ENCODE assay signal across 17 cellular contexts in the genomic region with DNA sequence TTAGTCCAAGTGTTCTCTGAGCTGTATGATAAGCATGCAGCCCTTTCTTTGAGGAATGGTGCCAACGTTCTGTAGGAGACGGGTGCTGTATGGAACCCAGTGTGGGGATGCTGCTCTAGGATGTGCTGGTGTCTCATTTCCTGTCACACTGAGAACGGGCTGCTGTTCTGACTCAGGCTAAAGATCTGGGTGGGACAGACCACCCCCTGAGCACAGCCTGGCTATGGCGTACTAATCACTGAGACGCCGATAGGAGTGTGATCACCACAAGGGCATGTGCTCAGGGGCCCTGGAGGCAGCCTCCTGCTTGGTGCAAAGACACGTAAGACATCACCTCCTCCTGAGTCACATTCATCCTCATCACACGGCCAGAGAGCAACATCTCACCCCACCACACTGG.
DNase-seq lines count a peak whose midpoint lies in the region; ATAC-seq lines count a peak whose summit lies in the region.
"Had no signal": no experiment of that assay in that cellular context is flagged by ENCODE, and none has a peak within 500 bp of the region (broad histone marks: within the 10 kb centered on the region; RNA-seq: fewer than 3 reads in every experiment).

No MANE protein-coding gene starts in this region.

- no peaks in the 10 kb centered on the region for H3K79me1 ChIP-seq in neuronal stem cell (ENCODE audit: low read depth, low read length)

- no peak overlapping the region for H3K4ac ChIP-seq in neuronal stem cell (ENCODE audit: low read length)

- H2BK12ac ChIP-seq in neuronal stem cell (ENCODE audit: low read length) = no peak overlapping the region

- H3K23ac ChIP-seq in neuronal stem cell (ENCODE audit: low read depth, low read length, poor library complexity) = no peak overlapping the region

- no peak overlapping the region for H3K4me2 ChIP-seq in neuronal stem cell (ENCODE audit: insufficient read depth, low read length, poor library complexity, severe bottlenecking)
- H3K4me2 ChIP-seq: A549; BLaER1 treated with 17β-estradiol and CSF1 and Interleukin-3, amounts not matched to agents 10 nM and 100 nM had no signal

- H3K36me3 ChIP-seq in neuronal stem cell (replicated peaks in 1 of 2; ENCODE audit: control insufficient read depth in 2 of 2, insufficient read depth in 2 of 2, low read length in 2 of 2) = no peaks in the 10 kb centered on the region
- H3K36me3 ChIP-seq: BLaER1 treated with 17β-estradiol and CSF1 and Interleukin-3, amounts not matched to agents 10 nM and 100 nM had no signal

- no peak overlapping the region for H3K9ac ChIP-seq in neuronal stem cell (ENCODE audit: low read depth, low read length, poor library complexity)
- H3K9ac ChIP-seq: BLaER1 treated with 17β-estradiol and CSF1 and Interleukin-3, amounts not matched to agents 10 nM and 100 nM had no signal

- ATAC-seq in GM21526 (IDR thresholded peaks at IDR 0.05; ENCODE audit: low FRiP score, unreplicated experiment) (no peak), HG02623 (IDR thresholded peaks at IDR 0.05; ENCODE audit: unreplicated experiment) (no peak)
- ATAC-seq: A549; CD8-positive, alpha-beta T cell; GM12878 had no signal

- H3K14ac ChIP-seq in neuronal stem cell (ENCODE audit: low read length) = no peak overlapping the region

- no peaks in the 10 kb centered on the region for H3K27me3 ChIP-seq in neuronal stem cell (ENCODE audit: control insufficient read depth in 3 of 3, insufficient read depth in 3 of 3, low read depth in 1 of 3, low read length in 3 of 3)
- H3K27me3 ChIP-seq: BLaER1 treated with 17β-estradiol and CSF1 and Interleukin-3, amounts not matched to agents 10 nM and 100 nM had no signal

- H3K27ac ChIP-seq in neuronal stem cell (replicated peaks; ENCODE audit: low read length) = no peak overlapping the region
- H3K27ac ChIP-seq: A549; BLaER1 treated with 17β-estradiol and CSF1 and Interleukin-3, amounts not matched to agents 10 nM and 100 nM had no signal

- H2BK5ac ChIP-seq in neuronal stem cell (ENCODE audit: low read length) = no peak overlapping the region

- no peak overlapping the region for H2AFZ ChIP-seq in neuronal stem cell (ENCODE audit: low read length)

- H2AK5ac ChIP-seq in neuronal stem cell (ENCODE audit: low read depth, low read length) = no peak overlapping the region

- H3K4me3 ChIP-seq in neuronal stem cell (ENCODE audit: low read length in 2 of 2) = peak overlapping the region in 1 of 2 donors; percentile 18
- H3K4me3 ChIP-seq: A549; BLaER1 treated with 17β-estradiol and CSF1 and Interleukin-3, amounts not matched to agents 10 nM and 100 nM; GM12878 had no signal

- H4K8ac ChIP-seq in neuronal stem cell (ENCODE audit: low read depth, low read length) = no peak overlapping the region

- WGBS in neuronal stem cell (ENCODE audit: extremely low coverage in 2 of 2, insufficient read length in 2 of 2, insufficient replicate concordance in 1 of 2), 2 donors = no CpG with 5 or more reads among the region's 8 CpGs

- H2BK15ac ChIP-seq in neuronal stem cell (ENCODE audit: low read length) = no peak overlapping the region

- peak; percentile 59 for DNase-seq in Daoy (ENCODE audit: low read depth)
- DNase-seq in HT1080 (ENCODE audit: low read depth) = peak; percentile 71
- no peak for DNase-seq in neuronal stem cell (ENCODE audit: low spot score)
- no peak for DNase-seq in T1000 (lab: John Stamatoyannopoulos, UW)
- DNase-seq: AML-193; Caco-2; Calu3; CD4-positive, alpha-beta T cell; CD8-positive, alpha-beta T cell; DMS79 treated with DMSO at 0.1 percent for 48 hours; EL; GDM1 had no signal

- H3K18ac ChIP-seq in neuronal stem cell (ENCODE audit: low read length) = peak overlapping the region; percentile 8

- H3K9me3 ChIP-seq in neuronal stem cell (replicated peaks in 1 of 2; ENCODE audit: control insufficient read depth in 2 of 2, insufficient read depth in 1 of 2, low read depth in 1 of 2, low read length in 2 of 2) = peaks cover 0 to 1% of the 10 kb centered on the region in 2 donors
- H3K9me3 ChIP-seq: A549, Caco-2 had no signal

- no peak overlapping the region for H4K91ac ChIP-seq in neuronal stem cell (ENCODE audit: low read depth, low read length, poor library complexity)

- H3K4me1 ChIP-seq in neuronal stem cell (ENCODE audit: control insufficient read depth in 2 of 2, insufficient read depth in 1 of 2, low read depth in 1 of 2, low read length in 2 of 2) = peaks cover 14 to 21% of the 10 kb centered on the region in 2 donors
- H3K4me1 ChIP-seq: A549, Caco-2 had no signal

- H2BK120ac ChIP-seq in neuronal stem cell (ENCODE audit: low read depth, low read length) = no peak overlapping the region

Comparison
In these comparisons a context has a peak if more than half of its experiments do, and no peak if none do; other contexts are left out.
1. DNase-seq: peak in Daoy (single experiment) and HT1080 (single experiment); none in neuronal stem cell (single experiment) and T1000 (single experiment).